8 cellular contexts compared by ENCODE assay signal in genomic region chr1:19596065-19596718, GRCh38. TPM values are rescaled to one million over a fixed set of nuclear protein-coding genes. Genes with fewer than 3 reads are reported as not detected.
DNase-seq lines count a peak whose midpoint lies in the region; ATAC-seq and TF ChIP-seq lines count a peak whose summit lies in the region.

No MANE protein-coding gene starts in this region.

- no peaks in the 10 kb centered on the region for H3K36me3 Mint-ChIP-seq in endothelial cell (ENCODE audit: low read depth, unreplicated experiment)

- TSS peak; percentile 93 for BruUV-seq in A673 (replicated peaks; lab: Mats Ljungman, UMichigan)

- peak overlapping the region; percentile 76 for H3K4me2 ChIP-seq in GM23248 (ENCODE audit: unreplicated experiment)

- peak overlapping the region; percentile 85 for H3K4me3 ChIP-seq in A673 (ENCODE audit: low read depth, low read length, poor library complexity, severe bottlenecking)
- H3K4me3 ChIP-seq in GM23248, result peak overlapping the region; percentile 85
- H3K4me3 ChIP-seq in Peyer's patch, result peak overlapping the region; percentile 78 to 96 (median 88)
- peak overlapping the region; percentile 75 to 77 for H3K4me3 ChIP-seq in muscle layer of duodenum (ENCODE audit: low read depth in 1 of 2, low read length in 2 of 2)

- H3F3A ChIP-seq in GM23248 (ENCODE audit: insufficient read depth), result 0 out of 2 replicates have a peak, but pooled peaks cover 4% of the 10 kb centered on the region

- in situ Hi-C loops in GM23248 (cut with MboI), result no loop called here

- CTCF ChIA-PET in A673 (lab: Charles Lee), result no interaction called here

- intact Hi-C loops in A673 (cut with micrococcal nuclease; ENCODE audit: unreplicated experiment), result no loop called here

- no peaks in the 10 kb centered on the region for H3K27me3 ChIP-seq in A673 (replicated peaks; ENCODE audit: insufficient read depth, low read depth, low read length, poor library complexity)
- H3K27me3 ChIP-seq in GM23248 (replicated peaks; ENCODE audit: insufficient read depth), result no peaks in the 10 kb centered on the region
- H3K27me3 ChIP-seq in Peyer's patch, result no peaks in the 10 kb centered on the region
- H3K27me3 ChIP-seq in muscle layer of duodenum (ENCODE audit: low read depth, low read length), result no peaks in the 10 kb centered on the region

- H3K27ac ChIP-seq in A673 (ENCODE audit: low read depth, low read length, poor library complexity, severe bottlenecking) (peak overlapping the region; percentile 89), GM23248 (peak overlapping the region; percentile 84), Peyer's patch (peak overlapping the region; percentile 97 to 99 (median 98)), muscle layer of duodenum (ENCODE audit: low read length) (peak overlapping the region; percentile 97)

- H3K27me3 Mint-ChIP-seq in endothelial cell (ENCODE audit: unreplicated experiment), result peaks cover 13% of the 10 kb centered on the region

- H3K4me1 ChIP-seq in A673 (ENCODE audit: insufficient read depth, low read length, poor library complexity, severe bottlenecking) (peaks cover 16% of the 10 kb centered on the region), GM23248 (ENCODE audit: insufficient read depth) (peaks cover 11% of the 10 kb centered on the region; the same call in 1 of the 2 replicates), Peyer's patch (peaks cover 0 to 49% (median 5%) of the 10 kb centered on the region in 4 donors), muscle layer of duodenum (ENCODE audit: control insufficient read depth in 1 of 2, insufficient read depth in 2 of 2, low read length in 2 of 2) (peaks cover 10 to 29% of the 10 kb centered on the region in 2 donors)

- TF ChIP-seq CTCF in A673 (conservative IDR thresholded peaks at IDR 0.05; ENCODE audit: low read depth, low read length) (no peak), Peyer's patch (IDR thresholded peaks at IDR 0.05) (no peak), endothelial cell (IDR thresholded peaks at IDR 0.05; ENCODE audit: unreplicated experiment) (no peak)

- POLR2A ChIA-PET in A673 (lab: Charles Lee; ENCODE audit: low non-redundant PET), result no interaction called here

- H4K20me1 ChIP-seq in GM23248 (ENCODE audit: insufficient read depth), result no peaks in the 10 kb centered on the region

- H3K9ac ChIP-seq in GM23248, result peak overlapping the region; percentile 94

- 7% methylated on average over 11 of the region's 11 CpGs for WGBS in GM23248 (ENCODE audit: low coverage in 1 of 2, low lambda C conversion rate in 2 of 2, missing lambda C conversion rate in 2 of 2), 2 experiments

- H3K27ac Mint-ChIP-seq in endothelial cell (ENCODE audit: unreplicated experiment), result peak overlapping the region; percentile 95

- DNase-seq in A673 (ENCODE audit: low spot score) (no peak), GM23248 (peak; percentile 57), Peyer's patch (no peak), endothelial cell (ENCODE audit: low spot score) (no peak), SK-N-DZ (ENCODE audit: low spot score) (no peak)

- ATAC-seq in HG03571 (IDR thresholded peaks at IDR 0.05; ENCODE audit: unreplicated experiment) (no peak), HG02938 (IDR thresholded peaks at IDR 0.05; ENCODE audit: unreplicated experiment) (no peak)

- no peaks in the 10 kb centered on the region for H3K9me3 ChIP-seq in A673 (ENCODE audit: low read depth, low read length, poor library complexity, severe bottlenecking)
- H3K9me3 ChIP-seq in GM23248 (ENCODE audit: low read depth), result no peaks in the 10 kb centered on the region
- H3K9me3 ChIP-seq in Peyer's patch, result no peaks in the 10 kb centered on the region
- H3K9me3 ChIP-seq in muscle layer of duodenum (ENCODE audit: control insufficient read depth in 1 of 2, low read length in 2 of 2), result no peaks in the 10 kb centered on the region

- no peak for TF ChIP-seq POLR2A in Peyer's patch (IDR thresholded peaks at IDR 0.05)

- no peaks in the 10 kb centered on the region for H3K9me3 Mint-ChIP-seq in endothelial cell (ENCODE audit: unreplicated experiment)

- no peaks in the 10 kb centered on the region for H3K36me3 ChIP-seq in A673 (ENCODE audit: insufficient read depth, low read length, poor library complexity, severe bottlenecking)
- H3K36me3 ChIP-seq in GM23248 (ENCODE audit: low read depth), result no peaks in the 10 kb centered on the region
- peaks cover 0 to 7% (median 0%) of the 10 kb centered on the region in 3 donors for H3K36me3 ChIP-seq in Peyer's patch
- H3K36me3 ChIP-seq in muscle layer of duodenum (ENCODE audit: control insufficient read depth in 1 of 2, insufficient read depth in 2 of 2, low read length in 2 of 2), result no peaks in the 10 kb centered on the region

- peaks cover 44% of the 10 kb centered on the region for H3K79me2 ChIP-seq in GM23248 (ENCODE audit: insufficient read depth)

- H3K4me1 Mint-ChIP-seq in endothelial cell (ENCODE audit: unreplicated experiment), result peaks cover 17% of the 10 kb centered on the region

- peak overlapping the region; percentile 93 for H2AFZ ChIP-seq in GM23248

- peak overlapping the region; percentile 100 for H3K4me3 Mint-ChIP-seq in endothelial cell (ENCODE audit: unreplicated experiment)

- H3K9me2 ChIP-seq in GM23248 (ENCODE audit: insufficient read depth), result no peaks in the 10 kb centered on the region

RNA-seq across cellular contexts. Expression of gene NBL1, which starts 47.9 kb away (rescaled TPM):
- total RNA-seq in A673 (2021) (7.9 and 12.5 TPM in 2 replicates), Peyer's patch (100 to 1,000 TPM; 187 to 348 (median 289) TPM), endothelial cell (ENCODE audit: unreplicated experiment) (38.1 TPM)
- total RNA-seq in GM23248 (2014; rRNA removed; shearing (Covaris generic)), result 201 and 290 TPM in 2 replicates
- 239 and 259 TPM in 2 replicates for polyA plus RNA-seq in GM23248 (2016; fragmentation: Nextera tagmentation; extraction: Ambion mirVana)
- polyA plus RNA-seq in SK-N-DZ (2014; cell fraction: cytosol; rRNA removed), result 10.3 and 19.8 TPM in 2 replicates
- polyA plus RNA-seq in SK-N-DZ (2014; cell fraction: nucleus; rRNA removed), result 6.2 and 8.9 TPM in 2 replicates
